In the genomic region with DNA sequence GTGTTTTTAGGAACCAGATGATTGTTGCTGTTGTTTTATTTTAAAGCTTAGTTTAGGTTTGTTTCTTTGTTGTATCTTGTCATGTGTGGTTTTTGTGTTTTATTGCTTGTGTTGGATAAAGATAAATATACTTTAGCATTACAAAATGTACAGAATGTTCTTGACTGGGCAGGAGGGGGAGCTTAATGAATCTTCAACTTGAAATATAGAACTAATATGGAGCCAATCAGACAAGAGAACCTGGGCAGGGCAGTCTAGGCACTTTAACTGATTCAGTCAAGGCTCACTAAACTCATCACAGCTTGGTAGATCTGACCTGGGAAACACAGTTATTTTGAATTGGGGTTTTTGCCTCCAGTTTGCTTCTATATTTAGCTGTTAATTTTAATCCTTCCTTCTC, we compare ENCODE assay signal across 1 cellular context.
TF ChIP-seq lines count a peak whose summit lies in the region.

No MANE protein-coding gene starts in this region.

TF ChIP-seq in GM23338, 12 proteins besides CTCF, POLR2A, EP300 and RAD21 (continued from another document):
- TF ChIP-seq, protein P1, sequence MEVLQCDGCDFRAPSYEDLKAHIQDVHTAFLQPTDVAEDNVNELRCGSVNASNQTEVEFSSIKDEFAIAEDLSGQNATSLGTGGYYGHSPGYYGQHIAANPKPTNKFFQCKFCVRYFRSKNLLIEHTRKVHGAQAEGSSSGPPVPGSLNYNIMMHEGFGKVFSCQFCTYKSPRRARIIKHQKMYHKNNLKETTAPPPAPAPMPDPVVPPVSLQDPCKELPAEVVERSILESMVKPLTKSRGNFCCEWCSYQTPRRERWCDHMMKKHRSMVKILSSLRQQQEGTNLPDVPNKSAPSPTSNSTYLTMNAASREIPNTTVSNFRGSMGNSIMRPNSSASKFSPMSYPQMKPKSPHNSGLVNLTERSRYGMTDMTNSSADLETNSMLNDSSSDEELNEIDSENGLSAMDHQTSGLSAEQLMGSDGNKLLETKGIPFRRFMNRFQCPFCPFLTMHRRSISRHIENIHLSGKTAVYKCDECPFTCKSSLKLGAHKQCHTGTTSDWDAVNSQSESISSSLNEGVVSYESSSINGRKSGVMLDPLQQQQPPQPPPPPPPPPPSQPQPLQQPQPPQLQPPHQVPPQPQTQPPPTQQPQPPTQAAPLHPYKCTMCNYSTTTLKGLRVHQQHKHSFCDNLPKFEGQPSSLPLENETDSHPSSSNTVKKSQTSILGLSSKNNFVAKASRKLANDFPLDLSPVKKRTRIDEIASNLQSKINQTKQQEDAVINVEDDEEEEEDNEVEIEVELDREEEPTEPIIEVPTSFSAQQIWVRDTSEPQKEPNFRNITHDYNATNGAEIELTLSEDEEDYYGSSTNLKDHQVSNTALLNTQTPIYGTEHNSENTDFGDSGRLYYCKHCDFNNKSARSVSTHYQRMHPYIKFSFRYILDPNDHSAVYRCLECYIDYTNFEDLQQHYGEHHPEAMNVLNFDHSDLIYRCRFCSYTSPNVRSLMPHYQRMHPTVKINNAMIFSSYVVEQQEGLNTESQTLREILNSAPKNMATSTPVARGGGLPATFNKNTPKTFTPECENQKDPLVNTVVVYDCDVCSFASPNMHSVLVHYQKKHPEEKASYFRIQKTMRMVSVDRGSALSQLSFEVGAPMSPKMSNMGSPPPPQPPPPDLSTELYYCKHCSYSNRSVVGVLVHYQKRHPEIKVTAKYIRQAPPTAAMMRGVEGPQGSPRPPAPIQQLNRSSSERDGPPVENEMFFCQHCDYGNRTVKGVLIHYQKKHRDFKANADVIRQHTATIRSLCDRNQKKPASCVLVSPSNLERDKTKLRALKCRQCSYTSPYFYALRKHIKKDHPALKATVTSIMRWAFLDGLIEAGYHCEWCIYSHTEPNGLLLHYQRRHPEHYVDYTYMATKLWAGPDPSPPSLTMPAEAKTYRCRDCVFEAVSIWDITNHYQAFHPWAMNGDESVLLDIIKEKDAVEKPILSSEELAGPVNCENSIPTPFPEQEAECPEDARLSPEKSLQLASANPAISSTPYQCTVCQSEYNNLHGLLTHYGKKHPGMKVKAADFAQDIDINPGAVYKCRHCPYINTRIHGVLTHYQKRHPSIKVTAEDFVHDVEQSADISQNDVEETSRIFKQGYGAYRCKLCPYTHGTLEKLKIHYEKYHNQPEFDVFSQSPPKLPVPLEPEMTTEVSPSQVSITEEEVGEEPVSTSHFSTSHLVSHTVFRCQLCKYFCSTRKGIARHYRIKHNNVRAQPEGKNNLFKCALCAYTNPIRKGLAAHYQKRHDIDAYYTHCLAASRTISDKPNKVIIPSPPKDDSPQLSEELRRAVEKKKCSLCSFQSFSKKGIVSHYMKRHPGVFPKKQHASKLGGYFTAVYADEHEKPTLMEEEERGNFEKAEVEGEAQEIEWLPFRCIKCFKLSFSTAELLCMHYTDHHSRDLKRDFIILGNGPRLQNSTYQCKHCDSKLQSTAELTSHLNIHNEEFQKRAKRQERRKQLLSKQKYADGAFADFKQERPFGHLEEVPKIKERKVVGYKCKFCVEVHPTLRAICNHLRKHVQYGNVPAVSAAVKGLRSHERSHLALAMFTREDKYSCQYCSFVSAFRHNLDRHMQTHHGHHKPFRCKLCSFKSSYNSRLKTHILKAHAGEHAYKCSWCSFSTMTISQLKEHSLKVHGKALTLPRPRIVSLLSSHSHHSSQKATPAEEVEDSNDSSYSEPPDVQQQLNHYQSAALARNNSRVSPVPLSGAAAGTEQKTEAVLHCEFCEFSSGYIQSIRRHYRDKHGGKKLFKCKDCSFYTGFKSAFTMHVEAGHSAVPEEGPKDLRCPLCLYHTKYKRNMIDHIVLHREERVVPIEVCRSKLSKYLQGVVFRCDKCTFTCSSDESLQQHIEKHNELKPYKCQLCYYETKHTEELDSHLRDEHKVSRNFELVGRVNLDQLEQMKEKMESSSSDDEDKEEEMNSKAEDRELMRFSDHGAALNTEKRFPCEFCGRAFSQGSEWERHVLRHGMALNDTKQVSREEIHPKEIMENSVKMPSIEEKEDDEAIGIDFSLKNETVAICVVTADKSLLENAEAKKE (CRISPR knock-in tag; IDR thresholded peaks at IDR 0.05): no peak
- TF ChIP-seq CREB1 (CRISPR knock-in tag; IDR thresholded peaks at IDR 0.05; ENCODE audit: low read depth) (no peak), STAT1 (IDR thresholded peaks at IDR 0.05; ENCODE audit: unreplicated experiment) (no peak), ETS1 (IDR thresholded peaks at IDR 0.05) (no peak), POLR2AphosphoS5 (IDR thresholded peaks at IDR 0.05; ENCODE audit: low read depth) (no peak), EZH2 (IDR thresholded peaks at IDR 0.05; ENCODE audit: low read depth, unreplicated experiment) (no peak), JUNB (IDR thresholded peaks at IDR 0.05; ENCODE audit: unreplicated experiment) (no peak), ZNF114 (CRISPR knock-in tag; IDR thresholded peaks at IDR 0.05) (no peak), EZH2phosphoT487 (IDR thresholded peaks at IDR 0.05; ENCODE audit: unreplicated experiment) (no peak)
